Comparison of ENCODE assay signal across 2 cellular contexts in the genomic region with DNA sequence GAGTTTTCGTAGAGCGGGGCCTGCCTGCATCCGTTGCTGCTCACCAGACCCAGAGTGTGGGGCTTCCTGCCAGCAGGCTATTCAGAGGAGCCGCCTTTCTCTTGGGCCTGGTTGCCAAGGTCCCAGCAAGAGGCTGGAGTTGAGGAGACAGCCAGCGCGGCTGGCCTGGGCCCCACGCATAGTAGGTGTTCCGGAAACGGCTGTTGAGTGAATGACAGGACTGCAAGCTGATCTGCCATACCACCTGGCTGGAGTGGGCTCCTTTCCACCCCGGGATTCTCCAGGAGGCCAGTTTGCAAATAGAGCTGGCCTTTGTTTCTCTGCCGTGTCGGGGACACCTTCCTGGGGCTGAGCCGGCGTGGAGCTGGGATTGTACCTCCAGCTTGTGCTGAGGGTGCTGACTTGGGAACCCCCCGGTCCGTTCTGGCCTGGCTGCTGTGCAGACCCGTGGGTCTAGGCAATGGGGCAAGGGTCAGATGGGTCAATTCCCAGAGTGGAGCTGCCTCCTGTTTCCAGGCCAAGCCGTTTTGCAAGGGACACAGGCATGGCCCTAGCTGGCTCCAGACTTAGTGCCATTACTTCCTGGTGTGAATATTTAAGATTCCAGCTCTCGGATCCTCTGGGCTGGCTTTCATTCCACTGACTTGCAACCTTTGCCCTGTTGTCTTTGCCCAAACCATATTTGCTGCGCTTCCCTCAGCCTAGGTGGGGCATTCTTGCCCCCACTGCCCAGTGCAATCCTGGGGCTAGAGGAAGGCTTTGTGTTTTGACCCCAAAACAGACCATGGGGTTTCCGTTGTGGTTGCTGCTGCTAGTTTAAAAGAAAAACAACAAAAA.
TF ChIP-seq lines count a peak whose summit lies in the region.

No MANE protein-coding gene starts in this region.

TF ChIP-seq in HCT116, 20 proteins besides CTCF, POLR2A, EP300 and RAD21 (continued from another document):
- TF ChIP-seq, protein P1, sequence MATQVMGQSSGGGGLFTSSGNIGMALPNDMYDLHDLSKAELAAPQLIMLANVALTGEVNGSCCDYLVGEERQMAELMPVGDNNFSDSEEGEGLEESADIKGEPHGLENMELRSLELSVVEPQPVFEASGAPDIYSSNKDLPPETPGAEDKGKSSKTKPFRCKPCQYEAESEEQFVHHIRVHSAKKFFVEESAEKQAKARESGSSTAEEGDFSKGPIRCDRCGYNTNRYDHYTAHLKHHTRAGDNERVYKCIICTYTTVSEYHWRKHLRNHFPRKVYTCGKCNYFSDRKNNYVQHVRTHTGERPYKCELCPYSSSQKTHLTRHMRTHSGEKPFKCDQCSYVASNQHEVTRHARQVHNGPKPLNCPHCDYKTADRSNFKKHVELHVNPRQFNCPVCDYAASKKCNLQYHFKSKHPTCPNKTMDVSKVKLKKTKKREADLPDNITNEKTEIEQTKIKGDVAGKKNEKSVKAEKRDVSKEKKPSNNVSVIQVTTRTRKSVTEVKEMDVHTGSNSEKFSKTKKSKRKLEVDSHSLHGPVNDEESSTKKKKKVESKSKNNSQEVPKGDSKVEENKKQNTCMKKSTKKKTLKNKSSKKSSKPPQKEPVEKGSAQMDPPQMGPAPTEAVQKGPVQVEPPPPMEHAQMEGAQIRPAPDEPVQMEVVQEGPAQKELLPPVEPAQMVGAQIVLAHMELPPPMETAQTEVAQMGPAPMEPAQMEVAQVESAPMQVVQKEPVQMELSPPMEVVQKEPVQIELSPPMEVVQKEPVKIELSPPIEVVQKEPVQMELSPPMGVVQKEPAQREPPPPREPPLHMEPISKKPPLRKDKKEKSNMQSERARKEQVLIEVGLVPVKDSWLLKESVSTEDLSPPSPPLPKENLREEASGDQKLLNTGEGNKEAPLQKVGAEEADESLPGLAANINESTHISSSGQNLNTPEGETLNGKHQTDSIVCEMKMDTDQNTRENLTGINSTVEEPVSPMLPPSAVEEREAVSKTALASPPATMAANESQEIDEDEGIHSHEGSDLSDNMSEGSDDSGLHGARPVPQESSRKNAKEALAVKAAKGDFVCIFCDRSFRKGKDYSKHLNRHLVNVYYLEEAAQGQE (IDR thresholded peaks at IDR 0.05; ENCODE audit: low read depth): no peak
- no peak for TF ChIP-seq FOSL1 (IDR thresholded peaks at IDR 0.05; ENCODE audit: low read depth)
- TF ChIP-seq ZBTB33 (IDR thresholded peaks at IDR 0.05; ENCODE audit: extremely low read depth, insufficient replicate concordance, low read length): no peak
- no peak for TF ChIP-seq SRF (IDR thresholded peaks at IDR 0.05; ENCODE audit: low read depth)

TF ChIP-seq in GM12878, 131 proteins besides CTCF, POLR2A, EP300 and RAD21:
- TF ChIP-seq, protein P2, sequence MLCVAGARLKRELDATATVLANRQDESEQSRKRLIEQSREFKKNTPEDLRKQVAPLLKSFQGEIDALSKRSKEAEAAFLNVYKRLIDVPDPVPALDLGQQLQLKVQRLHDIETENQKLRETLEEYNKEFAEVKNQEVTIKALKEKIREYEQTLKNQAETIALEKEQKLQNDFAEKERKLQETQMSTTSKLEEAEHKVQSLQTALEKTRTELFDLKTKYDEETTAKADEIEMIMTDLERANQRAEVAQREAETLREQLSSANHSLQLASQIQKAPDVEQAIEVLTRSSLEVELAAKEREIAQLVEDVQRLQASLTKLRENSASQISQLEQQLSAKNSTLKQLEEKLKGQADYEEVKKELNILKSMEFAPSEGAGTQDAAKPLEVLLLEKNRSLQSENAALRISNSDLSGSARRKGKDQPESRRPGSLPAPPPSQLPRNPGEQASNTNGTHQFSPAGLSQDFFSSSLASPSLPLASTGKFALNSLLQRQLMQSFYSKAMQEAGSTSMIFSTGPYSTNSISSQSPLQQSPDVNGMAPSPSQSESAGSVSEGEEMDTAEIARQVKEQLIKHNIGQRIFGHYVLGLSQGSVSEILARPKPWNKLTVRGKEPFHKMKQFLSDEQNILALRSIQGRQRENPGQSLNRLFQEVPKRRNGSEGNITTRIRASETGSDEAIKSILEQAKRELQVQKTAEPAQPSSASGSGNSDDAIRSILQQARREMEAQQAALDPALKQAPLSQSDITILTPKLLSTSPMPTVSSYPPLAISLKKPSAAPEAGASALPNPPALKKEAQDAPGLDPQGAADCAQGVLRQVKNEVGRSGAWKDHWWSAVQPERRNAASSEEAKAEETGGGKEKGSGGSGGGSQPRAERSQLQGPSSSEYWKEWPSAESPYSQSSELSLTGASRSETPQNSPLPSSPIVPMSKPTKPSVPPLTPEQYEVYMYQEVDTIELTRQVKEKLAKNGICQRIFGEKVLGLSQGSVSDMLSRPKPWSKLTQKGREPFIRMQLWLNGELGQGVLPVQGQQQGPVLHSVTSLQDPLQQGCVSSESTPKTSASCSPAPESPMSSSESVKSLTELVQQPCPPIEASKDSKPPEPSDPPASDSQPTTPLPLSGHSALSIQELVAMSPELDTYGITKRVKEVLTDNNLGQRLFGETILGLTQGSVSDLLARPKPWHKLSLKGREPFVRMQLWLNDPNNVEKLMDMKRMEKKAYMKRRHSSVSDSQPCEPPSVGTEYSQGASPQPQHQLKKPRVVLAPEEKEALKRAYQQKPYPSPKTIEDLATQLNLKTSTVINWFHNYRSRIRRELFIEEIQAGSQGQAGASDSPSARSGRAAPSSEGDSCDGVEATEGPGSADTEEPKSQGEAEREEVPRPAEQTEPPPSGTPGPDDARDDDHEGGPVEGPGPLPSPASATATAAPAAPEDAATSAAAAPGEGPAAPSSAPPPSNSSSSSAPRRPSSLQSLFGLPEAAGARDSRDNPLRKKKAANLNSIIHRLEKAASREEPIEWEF (IDR thresholded peaks at IDR 0.05; ENCODE audit: insufficient replicate concordance, low read depth, low read length): no peak
- 0 out of 2 replicates have a peak, but pooled peaks have one; percentile 20 for TF ChIP-seq CREB1 (IDR thresholded peaks at IDR 0.05; ENCODE audit: low read depth)
- TF ChIP-seq, protein P3, sequence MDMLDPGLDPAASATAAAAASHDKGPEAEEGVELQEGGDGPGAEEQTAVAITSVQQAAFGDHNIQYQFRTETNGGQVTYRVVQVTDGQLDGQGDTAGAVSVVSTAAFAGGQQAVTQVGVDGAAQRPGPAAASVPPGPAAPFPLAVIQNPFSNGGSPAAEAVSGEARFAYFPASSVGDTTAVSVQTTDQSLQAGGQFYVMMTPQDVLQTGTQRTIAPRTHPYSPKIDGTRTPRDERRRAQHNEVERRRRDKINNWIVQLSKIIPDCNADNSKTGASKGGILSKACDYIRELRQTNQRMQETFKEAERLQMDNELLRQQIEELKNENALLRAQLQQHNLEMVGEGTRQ (IDR thresholded peaks at IDR 0.05; ENCODE audit: borderline replicate concordance, low read depth, low read length): no peak
- peak; percentile 14; the same call in 1 of the 2 replicates for TF ChIP-seq DPF2 (IDR thresholded peaks at IDR 0.05)
- TF ChIP-seq GATAD2B (conservative IDR thresholded peaks at IDR 0.05; ENCODE audit: low read depth): 0 out of 2 replicates have a peak, but pooled peaks have one; percentile 13
